In genomic region chr6:127291495-127291894, GRCh38 we compare ENCODE assay signal across 10 cellular contexts. TPM values are rescaled to one million over a fixed set of nuclear protein-coding genes. Genes with fewer than 3 reads are reported as not detected.
DNase-seq lines count a peak whose midpoint lies in the region; ATAC-seq and TF ChIP-seq lines count a peak whose summit lies in the region.
"Had no signal": no experiment of that assay in that cellular context is flagged by ENCODE, and none has a peak within 500 bp of the region (broad histone marks: within the 10 kb centered on the region; RNA-seq: fewer than 3 reads in every experiment).

No MANE protein-coding gene starts in this region.

- TF ChIP-seq CTCF in natural killer cell (IDR thresholded peaks at IDR 0.05) (no peak), RWPE1 (conservative IDR thresholded peaks at IDR 0.05; ENCODE audit: low read depth) (no peak)

- no peaks in the 10 kb centered on the region for H3K27me3 Mint-ChIP-seq in natural killer cell (ENCODE audit: low read depth in 2 of 2)

- H3K9me3 Mint-ChIP-seq in natural killer cell, result no peaks in the 10 kb centered on the region

- CTCF ChIA-PET in RWPE1 (lab: Yijun Ruan, JAX), result interaction anchor here (0.8 to 0.9 kb wide), 2 partner anchors 171 to 232 kb away, joined by 3 to 4 read pairs; no protein-coding TSS in a partner anchor

- no peak overlapping the region for H3K27ac ChIP-seq in RWPE1
- H3K27ac ChIP-seq: pancreas had no signal

- no peak overlapping the region for H3K4me3 Mint-ChIP-seq in natural killer cell

- ATAC-seq in GM18858 (IDR thresholded peaks at IDR 0.05; ENCODE audit: unreplicated experiment), result peak; percentile 81
- ATAC-seq in GM21717 (IDR thresholded peaks at IDR 0.05; ENCODE audit: unreplicated experiment), result peak; percentile 79
- peak; percentile 73 for ATAC-seq in HG03521 (IDR thresholded peaks at IDR 0.05; ENCODE audit: unreplicated experiment)
- no peak for ATAC-seq in natural killer cell
- ATAC-seq: pancreas had no signal

- H3K27ac Mint-ChIP-seq in natural killer cell, result peak overlapping the region; percentile 45 to 63

- peaks cover 24 to 27% of the 10 kb centered on the region in 2 donors for H3K4me1 Mint-ChIP-seq in natural killer cell

- POLR2A ChIA-PET in RWPE1 (lab: Yijun Ruan, JAX; ENCODE audit: low non-redundant PET), result no interaction called here

- intact Hi-C loops in natural killer cell (cut with micrococcal nuclease), result no loop called here

- DNase-seq in natural killer cell (no peak), GF-D8 (lab: John Stamatoyannopoulos, UW) (no peak), DMS153 treated with DMSO at 0.1 percent for 48 hours (lab: John Stamatoyannopoulos, UW; ENCODE audit: unreplicated experiment) (no peak), RWPE1 (ENCODE audit: low spot score) (no peak), activated gamma-delta T cell treated with Interleukin-2 at 50 U/mL for 16 hours (no peak)
- DNase-seq: NCI-H446, pancreas had no signal

- peaks cover 10% of the 10 kb centered on the region for H3K36me3 Mint-ChIP-seq in natural killer cell

RNA-seq across cellular contexts. Expression of gene RNF146, which starts 24.8 kb away (rescaled TPM):
- 10 to 100 TPM; 23.0 to 34.8 (median 25.4) TPM for total RNA-seq in natural killer cell

RNA-seq across cellular contexts. Expression of gene ECHDC1, which starts 51.9 kb away (rescaled TPM):
- total RNA-seq in natural killer cell, result 10 to 100 TPM; 18.7 to 35.1 (median 21.4) TPM

Comparison
In these comparisons a context has a peak if more than half of its experiments do, and no peak if none do; other contexts are left out.
1. ATAC-seq: peak in GM18858 (single experiment), GM21717 (single experiment) and HG03521 (single experiment); none in natural killer cell (0 of 3).